In the genomic region with DNA sequence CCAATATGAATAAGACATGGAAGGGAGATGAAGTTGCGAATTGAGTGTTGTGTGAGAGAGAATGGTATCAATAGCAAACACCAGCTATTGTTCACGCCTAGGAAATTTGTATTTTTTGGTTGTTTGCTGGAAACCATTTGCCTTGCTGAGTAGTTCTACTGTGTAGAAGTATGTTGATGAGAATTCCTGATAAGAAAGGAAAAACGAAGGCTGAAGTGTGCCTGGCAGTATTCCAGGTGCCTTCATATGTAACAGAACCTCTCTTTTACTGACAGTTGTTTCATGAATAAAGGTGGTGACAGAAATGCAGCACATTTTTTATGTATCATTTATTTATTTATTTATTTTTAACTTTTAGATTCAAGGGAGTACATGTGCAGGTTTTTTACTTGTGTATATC, we compare ENCODE assay signal across 17 cellular contexts.
A peak's percentile ranks its signal among the peaks of the same experiment; 100 is the strongest.
DNase-seq lines count a peak whose midpoint lies in the region; ATAC-seq, FAIRE-seq and TF ChIP-seq lines count a peak whose summit lies in the region.
"Had no signal": no experiment of that assay in that cellular context is flagged by ENCODE, and none has a peak within 500 bp of the region (broad histone marks: within the 10 kb centered on the region; RNA-seq: fewer than 3 reads in every experiment).

No MANE protein-coding gene starts in this region.

- peaks cover 44% of the 10 kb centered on the region for H3K36me3 Mint-ChIP-seq in mesothelial cell of epicardium

- 73% methylated on average over 3 of the region's 3 CpGs for WGBS in SK-N-SH (ENCODE audit: low lambda C conversion rate)
- WGBS in K562 (ENCODE audit: insufficient coverage, low coverage, missing lambda C conversion rate), result 54% methylated on average over 3 of the region's 3 CpGs

- no peak overlapping the region for H3K4me2 ChIP-seq in SK-N-SH
- H3K4me2 ChIP-seq in K562 (ENCODE audit: insufficient read depth, low read length), result no peak overlapping the region
- H3K4me2 ChIP-seq: BLaER1 had no signal

- H3K4me1 ChIP-seq in SK-N-SH (ENCODE audit: control insufficient read depth in 1 of 2, insufficient read depth in 2 of 2, low read depth in 1 of 2, low read length in 1 of 2) (no peaks in the 10 kb centered on the region), K562 (replicated peaks in 1 of 2; ENCODE audit: control insufficient read depth in 2 of 2, insufficient read depth in 2 of 2, low read length in 2 of 2) (no peaks in the 10 kb centered on the region)
- H3K4me1 ChIP-seq: BLaER1, Caco-2 had no signal

- TF ChIP-seq EP300 in SK-N-SH (IDR thresholded peaks at IDR 0.05; ENCODE audit: borderline replicate concordance in 1 of 2, low read depth in 1 of 2, low read length in 1 of 2), result no peak
- no peak for TF ChIP-seq EP300 in K562 (IDR thresholded peaks at IDR 0.05; ENCODE audit: low read length)

- H3F3A ChIP-seq in SK-N-SH (replicated peaks; ENCODE audit: insufficient read depth), result peaks cover 5% of the 10 kb centered on the region

- H3K79me2 ChIP-seq in SK-N-SH (ENCODE audit: insufficient read depth), result 0 out of 2 replicates have a peak, but pooled peaks cover 2% of the 10 kb centered on the region
- H3K79me2 ChIP-seq in K562 (ENCODE audit: control insufficient read depth, insufficient read depth, low read length), result no peaks in the 10 kb centered on the region

- CTCF ChIA-PET in SK-N-SH (lab: Yijun Ruan, JAX), result interaction anchor here (0.8 to 3.5 kb wide), 2 partner anchors 9 to 377 kb away, joined by 3 to 19 read pairs; no protein-coding TSS in a partner anchor
- CTCF ChIA-PET in K562 (lab: Yijun Ruan, JAX; ENCODE audit: low intra/inter-chr PET ratio), result interaction anchor here (0.6 kb wide), 1 partner anchor 403 kb away, joined by 3 read pairs; no protein-coding TSS in a partner anchor

- TF ChIP-seq POLR2A in K562 (conservative IDR thresholded peaks at IDR 0.05), result no peak

- no peak overlapping the region for H3K4me3 Mint-ChIP-seq in mesothelial cell of epicardium
- H3K4me3 Mint-ChIP-seq: CD8-positive, alpha-beta memory T cell had no signal

- intact Hi-C loops in K562 (cut with micrococcal nuclease), result no loop called here

- no peaks in the 10 kb centered on the region for H3K9me1 ChIP-seq in K562 (ENCODE audit: control insufficient read depth, insufficient read depth, low read length)

- H3K36me3 ChIP-seq in SK-N-SH (replicated peaks in 1 of 2; ENCODE audit: control insufficient read depth in 1 of 2, insufficient read depth in 2 of 2, low read length in 1 of 2), result peaks cover 35 to 45% of the 10 kb centered on the region in 2 experiments
- H3K36me3 ChIP-seq in K562 (ENCODE audit: control insufficient read depth, insufficient read depth, low read length), result peaks cover 7% of the 10 kb centered on the region

- ATAC-seq in K562 (no peak), HG03175 (IDR thresholded peaks at IDR 0.05; ENCODE audit: unreplicated experiment) (no peak)
- ATAC-seq: HCT116, HepG2 had no signal

- H4K20me1 ChIP-seq in SK-N-SH (ENCODE audit: insufficient read depth), result no peaks in the 10 kb centered on the region
- no peaks in the 10 kb centered on the region for H4K20me1 ChIP-seq in K562 (replicated peaks; ENCODE audit: control insufficient read depth, insufficient read depth, low read length)
- H4K20me1 ChIP-seq: BLaER1 had no signal

- H3K9ac ChIP-seq in SK-N-SH, result no peak overlapping the region
- H3K9ac ChIP-seq in K562 (ENCODE audit: insufficient read depth in 1 of 2, low read depth in 2 of 2, low read length in 2 of 2), result no peak overlapping the region
- H3K9ac ChIP-seq: BLaER1, GM23248 had no signal

- TF ChIP-seq CTCF in SK-N-SH (IDR thresholded peaks at IDR 0.05), result no peak
- TF ChIP-seq CTCF in K562 (IDR thresholded peaks at IDR 0.05 in 2 of 3, conservative IDR thresholded peaks at IDR 0.05 in 1 of 3; ENCODE audit: insufficient read depth in 2 of 3, low read depth in 1 of 3, low read length in 3 of 3), result no peak
- TF ChIP-seq CTCF in mesothelial cell of epicardium (IDR thresholded peaks at IDR 0.05; ENCODE audit: unreplicated experiment), result no peak

- H3K9me3 ChIP-seq in SK-N-SH, result no peaks in the 10 kb centered on the region
- no peaks in the 10 kb centered on the region for H3K9me3 ChIP-seq in K562 (replicated peaks; ENCODE audit: control insufficient read depth, insufficient read depth, low read depth, low read length)
- H3K9me3 ChIP-seq: BLaER1, Caco-2 had no signal

- no peaks in the 10 kb centered on the region for H3K27me3 Mint-ChIP-seq in mesothelial cell of epicardium (ENCODE audit: low read depth)
- H3K27me3 Mint-ChIP-seq: CD8-positive, alpha-beta memory T cell had no signal

- TF ChIP-seq RAD21 in SK-N-SH (IDR thresholded peaks at IDR 0.05; ENCODE audit: low read length) (no peak), K562 (CRISPR knock-in tag; conservative IDR thresholded peaks at IDR 0.05 in 1 of 2, IDR thresholded peaks at IDR 0.05 in 1 of 2) (no peak)

- in situ Hi-C loops in K562 (cut with MboI), result loop anchor here (10.0 to 25.0 kb wide), 2 partner anchors 498 to 930 kb away; no protein-coding TSS in a partner anchor

- no TSS peak for BruUV-seq in K562 (replicated peaks; lab: Mats Ljungman, UMichigan)

- H3K4me3 ChIP-seq in SK-N-SH (ENCODE audit: low read depth in 2 of 2, low read length in 1 of 2) (no peak overlapping the region), K562 (no peak overlapping the region)
- H3K4me3 ChIP-seq: BLaER1, GM23248 had no signal

- peaks cover 8% of the 10 kb centered on the region for H3K4me1 Mint-ChIP-seq in mesothelial cell of epicardium
- H3K4me1 Mint-ChIP-seq: CD8-positive, alpha-beta memory T cell had no signal

- no peak for FAIRE-seq in K562 (lab: Jason Lieb, UNC)
- FAIRE-seq: H54, HepG2 had no signal

- H3K27me3 ChIP-seq in SK-N-SH (ENCODE audit: insufficient read depth) (no peaks in the 10 kb centered on the region), K562 (ENCODE audit: control insufficient read depth in 2 of 2, insufficient read depth in 2 of 2, low read length in 2 of 2) (no peaks in the 10 kb centered on the region)
- H3K27me3 ChIP-seq: BLaER1 had no signal

- H3K9me3 Mint-ChIP-seq in mesothelial cell of epicardium, result peaks cover 7% of the 10 kb centered on the region
- H3K9me3 Mint-ChIP-seq: CD8-positive, alpha-beta memory T cell had no signal

- peak; percentile 62 for DNase-seq in EH (ENCODE audit: low read depth)
- DNase-seq in SK-N-SH, result no peak
- peak in 1 of 4 experiments; percentile 10 for DNase-seq in K562 (ENCODE audit: extremely low read depth in 1 of 4, low spot score in 3 of 4)
- DNase-seq in mesothelial cell of epicardium (ENCODE audit: low spot score in 2 of 2, unreplicated experiment in 2 of 2), result no peak
- DNase-seq in retina, result no peak
- no peak for DNase-seq in NCI-H345 (lab: John Stamatoyannopoulos, UW)
- DNase-seq: 8988T; AML-193; Caco-2; CD8-positive, alpha-beta memory T cell; DND-41; GM23248 had no signal

- H3K9me2 ChIP-seq in SK-N-SH, result no peaks in the 10 kb centered on the region

- H3K27ac Mint-ChIP-seq in mesothelial cell of epicardium, result peak overlapping the region; percentile 4
- H3K27ac Mint-ChIP-seq: CD8-positive, alpha-beta memory T cell had no signal

- POLR2A ChIA-PET in SK-N-SH (lab: Yijun Ruan, JAX) (no interaction called here), K562 (lab: Yijun Ruan, JAX) (no interaction called here)

- H2AFZ ChIP-seq in SK-N-SH (ENCODE audit: low read depth) (no peak overlapping the region), K562 (ENCODE audit: low read depth, low read length) (no peak overlapping the region)
- H2AFZ ChIP-seq: GM23248 had no signal

- H3K27ac ChIP-seq in SK-N-SH (ENCODE audit: low read depth in 2 of 2, low read length in 1 of 2) (no peak overlapping the region), K562 (ENCODE audit: extremely low read depth, low read depth, low read length) (no peak overlapping the region)
- H3K27ac ChIP-seq: BLaER1, GM23248 had no signal

TF ChIP-seq in SK-N-SH, 30 proteins besides CTCF, POLR2A, EP300 and RAD21:
- TF ChIP-seq, protein P1, sequence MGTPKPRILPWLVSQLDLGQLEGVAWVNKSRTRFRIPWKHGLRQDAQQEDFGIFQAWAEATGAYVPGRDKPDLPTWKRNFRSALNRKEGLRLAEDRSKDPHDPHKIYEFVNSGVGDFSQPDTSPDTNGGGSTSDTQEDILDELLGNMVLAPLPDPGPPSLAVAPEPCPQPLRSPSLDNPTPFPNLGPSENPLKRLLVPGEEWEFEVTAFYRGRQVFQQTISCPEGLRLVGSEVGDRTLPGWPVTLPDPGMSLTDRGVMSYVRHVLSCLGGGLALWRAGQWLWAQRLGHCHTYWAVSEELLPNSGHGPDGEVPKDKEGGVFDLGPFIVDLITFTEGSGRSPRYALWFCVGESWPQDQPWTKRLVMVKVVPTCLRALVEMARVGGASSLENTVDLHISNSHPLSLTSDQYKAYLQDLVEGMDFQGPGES (IDR thresholded peaks at IDR 0.05; ENCODE audit: low read depth, low read length), result no peak
- TF ChIP-seq NFIC (IDR thresholded peaks at IDR 0.05; ENCODE audit: borderline replicate concordance), result peak; percentile 25; the same call in 1 of the 2 replicates

TF ChIP-seq in K562, 482 proteins besides CTCF, POLR2A, EP300 and RAD21:
- TF ChIP-seq NFIC (IDR thresholded peaks at IDR 0.05) (peak; percentile 42), RBM22 (IDR thresholded peaks at IDR 0.05; ENCODE audit: low read depth, low read length, poor library complexity, severe bottlenecking) (no peak)
